In genomic region chr10:103598654-103599115, GRCh38 we compare ENCODE assay signal across 8 cellular contexts.
A peak's percentile ranks its signal among the peaks of the same experiment; 100 is the strongest.
DNase-seq lines count a peak whose midpoint lies in the region; TF ChIP-seq lines count a peak whose summit lies in the region.

No MANE protein-coding gene starts in this region.

- H3K9me3 ChIP-seq in mucosa of rectum (ENCODE audit: control insufficient read depth in 2 of 2, low read length in 2 of 2) = no peaks in the 10 kb centered on the region

- H3K4me3 ChIP-seq in epithelial cell of proximal tubule (ENCODE audit: low read depth, low read length) (no peak overlapping the region), mucosa of rectum (ENCODE audit: low read length in 2 of 2) (no peak overlapping the region)

- TF ChIP-seq CTCF in epithelial cell of proximal tubule (conservative IDR thresholded peaks at IDR 0.05; ENCODE audit: low read depth, low read length) = peak; percentile 86

- peak overlapping the region; percentile 11 to 23 for H3K27ac ChIP-seq in mucosa of rectum (ENCODE audit: low read depth in 2 of 2, low read length in 2 of 2)

- no peaks in the 10 kb centered on the region for H3K27me3 ChIP-seq in mucosa of rectum (ENCODE audit: control insufficient read depth in 2 of 2, insufficient read depth in 2 of 2, low read length in 2 of 2)

- peaks cover 5 to 9% of the 10 kb centered on the region in 2 donors for H3K4me1 ChIP-seq in mucosa of rectum (ENCODE audit: control insufficient read depth in 2 of 2, insufficient read depth in 2 of 2, low read length in 2 of 2)

- no peak overlapping the region for H3K9ac ChIP-seq in mucosa of rectum (ENCODE audit: low read depth in 1 of 2, low read length in 2 of 2)

- H3K36me3 ChIP-seq in mucosa of rectum (ENCODE audit: control insufficient read depth in 2 of 2, insufficient read depth in 2 of 2, low read length in 2 of 2) = peaks cover 25 to 27% of the 10 kb centered on the region in 2 donors

- DNase-seq in ELR (ENCODE audit: low read depth) (peak; percentile 80), HuH-7 (ENCODE audit: low spot score) (peak; percentile 98), SHP77 (lab: John Stamatoyannopoulos, UW) (peak; percentile 70 to 79), epithelial cell of proximal tubule (ENCODE audit: low read depth) (no peak), GF-D8 (lab: John Stamatoyannopoulos, UW) (no peak), KG1 (lab: John Stamatoyannopoulos, UW) (no peak)
- no peak for DNase-seq in activated CD8-positive, alpha-beta memory T cell treated with anti-CD3 and anti-CD28 coated beads, Interleukin-2, amount 50 U/mL, for 48 hours

Comparison
In these comparisons a context has a peak if more than half of its experiments do, and no peak if none do; other contexts are left out.
1. DNase-seq: peak in ELR (single experiment), HuH-7 (single experiment) and SHP77 (2 of 2); none in epithelial cell of proximal tubule (single experiment), activated CD8-positive, alpha-beta memory T cell treated with anti-CD3 and anti-CD28 coated beads, Interleukin-2, amount 50 U/mL, for 48 hours (single experiment), GF-D8 (single experiment) and KG1 (single experiment).